ENCODE assay signal across 8 cellular contexts in the genomic region with DNA sequence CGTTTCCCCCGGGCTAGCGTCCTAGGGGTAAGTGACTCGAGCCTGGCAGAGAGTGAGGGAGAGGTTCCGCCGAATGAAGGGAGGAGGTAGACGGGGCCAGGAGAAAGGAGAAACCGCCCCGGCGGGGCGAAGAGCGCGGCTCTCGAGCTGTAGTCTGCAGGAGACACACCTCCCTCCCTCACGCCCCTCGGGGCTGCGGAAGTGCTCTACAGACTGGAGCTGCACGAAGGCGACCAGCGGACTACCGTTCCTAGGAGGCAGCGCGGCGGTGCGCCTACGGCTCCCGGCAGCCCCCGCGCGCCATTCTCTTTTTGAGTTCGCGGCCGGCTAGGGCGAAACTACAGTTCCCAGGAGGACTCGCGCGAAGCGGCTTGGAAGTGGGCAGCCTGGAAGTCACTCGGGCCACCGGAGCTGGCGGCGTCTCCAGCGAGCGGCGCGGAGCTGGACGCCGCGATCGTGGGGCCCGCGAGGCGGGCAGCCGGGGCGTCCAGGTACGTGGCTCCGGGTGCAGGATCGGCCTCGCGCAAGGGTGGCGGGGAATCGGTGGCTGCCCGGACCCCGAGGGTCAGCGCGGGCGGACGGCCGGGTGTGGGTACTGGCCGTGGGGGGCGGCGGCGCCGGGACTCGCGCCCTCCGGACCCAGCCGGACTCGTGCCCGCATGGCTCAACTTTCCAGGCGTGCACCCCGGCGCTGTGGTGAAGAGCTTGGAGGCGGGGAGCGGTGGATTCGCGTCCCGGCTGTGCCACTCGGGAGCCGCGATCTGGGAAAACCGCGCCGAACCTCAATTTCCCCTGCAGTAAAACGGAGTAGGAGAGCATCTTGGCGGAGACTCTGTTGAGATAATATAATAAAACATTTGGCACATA. TPM values are rescaled to one million over a fixed set of nuclear protein-coding genes. Genes with fewer than 3 reads are reported as not detected.
DNase-seq lines count a peak whose midpoint lies in the region; ATAC-seq and TF ChIP-seq lines count a peak whose summit lies in the region.

A gene with protein sequence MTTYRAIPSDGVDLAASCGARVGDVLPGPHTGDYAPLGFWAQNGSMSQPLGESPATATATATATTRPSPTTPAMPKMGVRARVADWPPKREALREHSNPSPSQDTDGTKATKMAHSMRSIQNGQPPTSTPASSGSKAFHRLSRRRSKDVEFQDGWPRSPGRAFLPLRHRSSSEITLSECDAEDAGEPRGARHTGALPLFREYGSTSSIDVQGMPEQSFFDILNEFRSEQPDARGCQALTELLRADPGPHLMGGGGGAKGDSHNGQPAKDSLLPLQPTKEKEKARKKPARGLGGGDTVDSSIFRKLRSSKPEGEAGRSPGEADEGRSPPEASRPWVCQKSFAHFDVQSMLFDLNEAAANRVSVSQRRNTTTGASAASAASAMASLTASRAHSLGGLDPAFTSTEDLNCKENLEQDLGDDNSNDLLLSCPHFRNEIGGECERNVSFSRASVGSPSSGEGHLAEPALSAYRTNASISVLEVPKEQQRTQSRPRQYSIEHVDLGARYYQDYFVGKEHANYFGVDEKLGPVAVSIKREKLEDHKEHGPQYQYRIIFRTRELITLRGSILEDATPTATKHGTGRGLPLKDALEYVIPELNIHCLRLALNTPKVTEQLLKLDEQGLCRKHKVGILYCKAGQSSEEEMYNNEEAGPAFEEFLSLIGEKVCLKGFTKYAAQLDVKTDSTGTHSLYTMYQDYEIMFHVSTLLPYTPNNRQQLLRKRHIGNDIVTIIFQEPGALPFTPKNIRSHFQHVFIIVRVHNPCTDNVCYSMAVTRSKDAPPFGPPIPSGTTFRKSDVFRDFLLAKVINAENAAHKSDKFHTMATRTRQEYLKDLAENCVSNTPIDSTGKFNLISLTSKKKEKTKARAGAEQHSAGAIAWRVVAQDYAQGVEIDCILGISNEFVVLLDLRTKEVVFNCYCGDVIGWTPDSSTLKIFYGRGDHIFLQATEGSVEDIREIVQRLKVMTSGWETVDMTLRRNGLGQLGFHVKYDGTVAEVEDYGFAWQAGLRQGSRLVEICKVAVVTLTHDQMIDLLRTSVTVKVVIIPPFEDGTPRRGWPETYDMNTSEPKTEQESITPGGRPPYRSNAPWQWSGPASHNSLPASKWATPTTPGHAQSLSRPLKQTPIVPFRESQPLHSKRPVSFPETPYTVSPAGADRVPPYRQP (N-terminal part only) (plus strand): TSS at position 341 of the 867 bp plus-strand sequence. CDS start 174,358 bp downstream, outside the sequence.

- intact Hi-C loops in activated naive CD4-positive, alpha-beta T cell treated with anti-CD3 and anti-CD28 coated beads for 36 hours (cut with micrococcal nuclease), result loop anchor here (1.0 to 10.0 kb wide), 7 partner anchors 96 to 708 kb away; a partner anchor contains a TSS

- ATAC-seq in gastroesophageal sphincter, result peak; percentile 99

- in situ Hi-C loops in SK-MEL-5 (cut with HindIII; ENCODE audit: low pct_unique_long_range_greater_than_20kb, low sequenced_read_pairs), result no loop called here

- POLR2A ChIA-PET in HEK293T (lab: Yijun Ruan, JAX), result interaction anchor here (0.5 to 3.4 kb wide), 21 partner anchors 12 to 536 kb away, joined by 3 to 39 read pairs (median 4); a partner anchor contains a TSS

- 0% methylated on average over 2 to 10 of the region's 96 CpGs for WGBS in gastroesophageal sphincter (ENCODE audit: low coverage in 1 of 2), 2 donors
- under 1% methylated on average over 32 of the region's 96 CpGs for WGBS in suprapubic skin

- CTCF ChIA-PET in HEK293T (lab: Yijun Ruan, JAX), result interaction anchor here (0.7 kb wide), 1 partner anchor 735 kb away, joined by 3 read pairs; no protein-coding TSS in a partner anchor
- CTCF ChIA-PET in activated naive CD4-positive, alpha-beta T cell treated with anti-CD3 and anti-CD28 coated beads for 36 hours (lab: Charles Lee), result interaction anchor here (0.5 to 1.2 kb wide), 8 partner anchors 12 to 337 kb away, joined by 3 to 4 read pairs (median 3); no protein-coding TSS in a partner anchor

- DNase-seq in GF-D8 (lab: John Stamatoyannopoulos, UW), result peak; percentile 85
- peak; percentile 88 for DNase-seq in HEK293T (ENCODE audit: extremely low spot score)
- peak; percentile 96 for DNase-seq in MV-4-11 (lab: John Stamatoyannopoulos, UW)
- DNase-seq in SK-MEL-5 (ENCODE audit: low read depth, low spot score), result peak; percentile 94
- DNase-seq in activated naive CD4-positive, alpha-beta T cell treated with anti-CD3 and anti-CD28 coated beads for 36 hours, result peak; percentile 95
- DNase-seq in non-pigmented ciliary epithelial cell (ENCODE audit: low read depth), result peak; percentile 61
- peak; percentile 95 to 97 for DNase-seq in suprapubic skin (ENCODE audit: low spot score in 2 of 2)

- TF ChIP-seq CTCF in gastroesophageal sphincter (IDR thresholded peaks at IDR 0.05) (no peak), suprapubic skin (IDR thresholded peaks at IDR 0.05) (no peak)

- TF ChIP-seq POLR2A in gastroesophageal sphincter (IDR thresholded peaks at IDR 0.05) (peak in 1 of 2 donors; percentile 50), suprapubic skin (IDR thresholded peaks at IDR 0.05) (no peak)

- no peaks in the 10 kb centered on the region for H3K36me3 ChIP-seq in gastroesophageal sphincter
- no peaks in the 10 kb centered on the region for H3K36me3 ChIP-seq in suprapubic skin

- peaks cover 0 to 20% (median 6%) of the 10 kb centered on the region in 3 donors for H3K4me1 ChIP-seq in gastroesophageal sphincter
- peaks cover 20% of the 10 kb centered on the region for H3K4me1 ChIP-seq in suprapubic skin

- H3K9me3 ChIP-seq in gastroesophageal sphincter, result no peaks in the 10 kb centered on the region
- H3K9me3 ChIP-seq in suprapubic skin, result no peaks in the 10 kb centered on the region

- no peaks in the 10 kb centered on the region for H3K27me3 Mint-ChIP-seq in activated naive CD4-positive, alpha-beta T cell treated with anti-CD3 and anti-CD28 coated beads for 36 hours (ENCODE audit: low read depth)

- H3K27ac ChIP-seq in gastroesophageal sphincter (peak within 1 kb of the TSS in 3 of 4 donors; percentile 65 to 84 (median 81)), suprapubic skin (peak within 1 kb of the TSS; percentile 67)

- H3K9me3 Mint-ChIP-seq in activated naive CD4-positive, alpha-beta T cell treated with anti-CD3 and anti-CD28 coated beads for 36 hours, result no peaks in the 10 kb centered on the region

- H3K4me1 Mint-ChIP-seq in activated naive CD4-positive, alpha-beta T cell treated with anti-CD3 and anti-CD28 coated beads for 36 hours (ENCODE audit: low read depth), result peaks cover 20% of the 10 kb centered on the region

- no peaks in the 10 kb centered on the region for H3K36me3 Mint-ChIP-seq in activated naive CD4-positive, alpha-beta T cell treated with anti-CD3 and anti-CD28 coated beads for 36 hours (ENCODE audit: low read depth)

- peak within 1 kb of the TSS; percentile 77 for H3K4me3 Mint-ChIP-seq in activated naive CD4-positive, alpha-beta T cell treated with anti-CD3 and anti-CD28 coated beads for 36 hours

- TF ChIP-seq EP300 in gastroesophageal sphincter (IDR thresholded peaks at IDR 0.05) (no peak), suprapubic skin (IDR thresholded peaks at IDR 0.05) (no peak)

- H3K27me3 ChIP-seq in gastroesophageal sphincter (no peaks in the 10 kb centered on the region), suprapubic skin (no peaks in the 10 kb centered on the region)

- peak within 1 kb of the TSS; percentile 59 for H3K27ac Mint-ChIP-seq in activated naive CD4-positive, alpha-beta T cell treated with anti-CD3 and anti-CD28 coated beads for 36 hours

- peak within 1 kb of the TSS; percentile 83 to 99 for H3K4me3 ChIP-seq in gastroesophageal sphincter
- H3K4me3 ChIP-seq in suprapubic skin, result peak within 1 kb of the TSS; percentile 98

TF ChIP-seq in HEK293T, 16 proteins besides CTCF, POLR2A, EP300 and RAD21:
- no peak for TF ChIP-seq FOXA1 (IDR thresholded peaks at IDR 0.05)
- no peak for TF ChIP-seq ARNT (IDR thresholded peaks at IDR 0.05)
- TF ChIP-seq ELF4 (IDR thresholded peaks at IDR 0.05), result peak; percentile 75
- TF ChIP-seq SUZ12 (IDR thresholded peaks at IDR 0.05), result peak; percentile 72

RNA-seq across cellular contexts. Expression of the gene that starts here (rescaled TPM):
- 4.4 and 4.9 TPM in 2 replicates for total RNA-seq in SK-MEL-5 (2014; rRNA removed; shearing (Covaris generic))
- 7.5 and 8.7 TPM in 2 replicates for polyA plus RNA-seq in SK-MEL-5 (2015; cell fraction: cytosol; rRNA removed)
- 6.2 and 13.4 TPM in 2 replicates for polyA plus RNA-seq in SK-MEL-5 (2015; cell fraction: nucleus; rRNA removed)
- total RNA-seq in activated naive CD4-positive, alpha-beta T cell treated with anti-CD3 and anti-CD28 coated beads for 36 hours, result 10 to 100 TPM in 1 of 2 experiments, 1 to 10 TPM in 1; 8.1 to 10.4 TPM
- total RNA-seq in gastroesophageal sphincter (10 to 100 TPM in 2 of 4 donors, 1 to 10 TPM in 2; 5.9 to 20.2 (median 11.8) TPM), suprapubic skin (10 to 100 TPM; 52.6 to 92.1 (median 81.8) TPM)

Comparison
In these comparisons a context has a peak if more than half of its experiments do, and no peak if none do; other contexts are left out.
1. Peak in every context shown above with its lines: DNase-seq, ATAC-seq, H3K4me3 ChIP-seq and H3K27ac ChIP-seq.